ENCODE assay signal across 14 cellular contexts in the genomic region with DNA sequence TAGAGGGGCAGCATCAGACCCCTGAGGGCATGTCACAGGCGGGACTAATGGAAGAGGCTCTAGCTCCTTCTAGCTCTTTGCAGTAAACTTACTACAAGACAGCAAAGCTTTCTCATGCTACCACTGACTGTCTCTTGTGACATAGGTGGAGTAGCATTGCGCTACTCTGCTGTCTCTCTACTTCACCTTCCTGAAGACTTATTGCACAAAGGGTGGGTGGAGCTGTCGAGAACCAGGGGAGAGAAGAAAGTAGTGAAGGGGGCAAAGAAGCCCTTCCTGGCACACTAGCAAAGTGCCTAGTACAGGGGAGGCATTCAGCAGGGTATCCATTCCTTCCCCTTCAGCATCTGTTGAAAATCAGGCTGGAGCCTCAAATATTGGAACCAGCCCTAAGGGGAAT. TPM values are rescaled to one million over a fixed set of nuclear protein-coding genes. Genes with fewer than 3 reads are reported as not detected.
DNase-seq lines count a peak whose midpoint lies in the region; ATAC-seq and TF ChIP-seq lines count a peak whose summit lies in the region.
"Had no signal": no experiment of that assay in that cellular context is flagged by ENCODE, and none has a peak within 500 bp of the region (broad histone marks: within the 10 kb centered on the region; RNA-seq: fewer than 3 reads in every experiment).

No MANE protein-coding gene starts in this region.

- H3K4me3 ChIP-seq in NB4 (ENCODE audit: low read depth, low read length) (no peak overlapping the region), colonic mucosa (no peak overlapping the region)
- H3K4me3 ChIP-seq: esophagus muscularis mucosa, mucosa of descending colon had no signal

- H3K4me1 Mint-ChIP-seq in Calu3 (ENCODE audit: low read depth, unreplicated experiment): peaks cover 51% of the 10 kb centered on the region

- no peak for TF ChIP-seq POLR2A in NB4 (IDR thresholded peaks at IDR 0.05; ENCODE audit: extremely low read depth, insufficient read length)

- no peak overlapping the region for H3K4me3 Mint-ChIP-seq in Calu3 (ENCODE audit: low read depth, unreplicated experiment)
- H3K4me3 Mint-ChIP-seq: activated naive CD4-positive, alpha-beta T cell treated with anti-CD3 and anti-CD28 coated beads for 36 hours had no signal

- no peaks in the 10 kb centered on the region for H3K9me3 ChIP-seq in colonic mucosa
- H3K9me3 ChIP-seq: esophagus muscularis mucosa, mucosa of descending colon had no signal

- H3K36me3 ChIP-seq in colonic mucosa: no peaks in the 10 kb centered on the region
- H3K36me3 ChIP-seq: esophagus muscularis mucosa had no signal

- TF ChIP-seq CTCF in Calu3 (IDR thresholded peaks at IDR 0.05; ENCODE audit: unreplicated experiment) (no peak), NB4 (IDR thresholded peaks at IDR 0.05; ENCODE audit: low read depth, low read length) (no peak), colonic mucosa (IDR thresholded peaks at IDR 0.05) (no peak)

- DNase-seq in Calu3: no peak
- peak; percentile 78 for DNase-seq in NB4 (ENCODE audit: low read depth)
- no peak for DNase-seq in colonic mucosa
- DNase-seq in posterior vena cava (ENCODE audit: low spot score): peak; percentile 4
- DNase-seq in amniotic stem cell (lab: John Stamatoyannopoulos, UW): no peak
- DNase-seq: activated CD4-positive, CD25-positive, alpha-beta regulatory T cell treated with anti-CD3 and anti-CD28 coated beads, Interleukin-2, amount 50 U/mL, for 72 hours; activated naive CD4-positive, alpha-beta T cell treated with anti-CD3 and anti-CD28 coated beads for 36 hours; glutamatergic neuron; NCI-H2171 treated with DMSO at 0.1 percent for 48 hours had no signal

- no TSS peak for BruUV-seq in Calu3 (replicated peaks; lab: Mats Ljungman, UMichigan)

- H3K27ac Mint-ChIP-seq in Calu3 (ENCODE audit: unreplicated experiment): peak overlapping the region; percentile 33
- H3K27ac Mint-ChIP-seq: activated naive CD4-positive, alpha-beta T cell treated with anti-CD3 and anti-CD28 coated beads for 36 hours had no signal

- peak overlapping the region; percentile 83 for H3K27ac ChIP-seq in colonic mucosa

- peaks cover 3% of the 10 kb centered on the region for H3K9me3 Mint-ChIP-seq in Calu3 (ENCODE audit: low read depth, unreplicated experiment)
- H3K9me3 Mint-ChIP-seq: activated naive CD4-positive, alpha-beta T cell treated with anti-CD3 and anti-CD28 coated beads for 36 hours had no signal

- no peak for ATAC-seq in HG03521 (IDR thresholded peaks at IDR 0.05; ENCODE audit: unreplicated experiment)
- ATAC-seq in HG03025 (IDR thresholded peaks at IDR 0.05; ENCODE audit: low FRiP score, unreplicated experiment): no peak
- ATAC-seq in HG03354 (IDR thresholded peaks at IDR 0.05; ENCODE audit: poor library complexity, severe bottlenecking, unreplicated experiment): no peak

- no peaks in the 10 kb centered on the region for H3K27me3 ChIP-seq in colonic mucosa
- H3K27me3 ChIP-seq: esophagus muscularis mucosa had no signal

- intact Hi-C loops in Calu3 (cut with micrococcal nuclease; ENCODE audit: unreplicated experiment) (no loop called here), colonic mucosa (cut with DNase I) (no loop called here), posterior vena cava (cut with DNase I) (loop anchor here in 1 of 2 donors (1.0 kb wide), 1 partner anchor 41 kb away; no protein-coding TSS in a partner anchor)

- peaks cover 7% of the 10 kb centered on the region for H3K36me3 Mint-ChIP-seq in Calu3 (ENCODE audit: insufficient read depth, unreplicated experiment)

- H3K27me3 Mint-ChIP-seq in Calu3 (ENCODE audit: unreplicated experiment): no peaks in the 10 kb centered on the region

- H3K4me1 ChIP-seq in colonic mucosa: peaks cover 34% of the 10 kb centered on the region

- peak overlapping the region in 1 of 2 donors; percentile 56 for H3K9ac ChIP-seq in colonic mucosa (ENCODE audit: low read depth in 2 of 2, low read length in 2 of 2)

- CTCF ChIA-PET in Calu3 (lab: Charles Lee): no interaction called here

RNA-seq across cellular contexts. Expression of gene NEK6, which starts 36.1 kb away (rescaled TPM):
- total RNA-seq in Calu3 (2022) (42.2 and 43.0 TPM in 2 replicates), colonic mucosa (10 to 100 TPM; 77.8 to 83.4 TPM), posterior vena cava (10 to 100 TPM; 56.9 to 62.7 TPM)

Comparison
In these comparisons a context has a peak if more than half of its experiments do, and no peak if none do; other contexts are left out.
1. DNase-seq: peak in NB4 (single experiment) and posterior vena cava (single experiment); none in Calu3 (single experiment), colonic mucosa (single experiment) and amniotic stem cell (single experiment).